Comparison of ENCODE assay signal across 12 cellular contexts in the genomic region with DNA sequence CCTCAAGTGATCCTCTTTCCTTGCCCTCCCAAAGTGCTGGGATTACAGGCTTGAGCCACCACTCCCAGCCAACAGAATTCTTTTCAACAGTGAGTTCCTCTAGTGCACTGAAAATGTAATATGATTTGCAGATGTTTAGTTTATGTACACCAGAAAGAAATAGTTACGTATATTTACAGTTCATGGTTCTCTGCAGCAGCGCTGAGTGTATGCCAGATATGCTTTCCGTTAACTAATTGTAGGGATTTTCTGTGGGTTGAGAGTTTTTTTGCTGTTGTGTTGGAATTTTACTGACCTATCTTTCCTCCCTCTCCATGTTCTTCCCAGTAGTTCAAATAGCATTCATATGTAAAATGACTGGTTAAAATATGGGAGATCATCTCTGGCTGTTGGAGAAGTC. TPM values are rescaled to one million over a fixed set of nuclear protein-coding genes. Genes with fewer than 3 reads are reported as not detected.
DNase-seq lines count a peak whose midpoint lies in the region; ATAC-seq and TF ChIP-seq lines count a peak whose summit lies in the region.
"Had no signal": no experiment of that assay in that cellular context is flagged by ENCODE, and none has a peak within 500 bp of the region (broad histone marks: within the 10 kb centered on the region; RNA-seq: fewer than 3 reads in every experiment).

No MANE protein-coding gene starts in this region.

- no peaks in the 10 kb centered on the region for H3F3A ChIP-seq in PC-3 (ENCODE audit: low read length, unreplicated experiment)

- no peak overlapping the region for H2AFZ ChIP-seq in PC-3 (ENCODE audit: low read length)

- peak overlapping the region in 9 of 10 donors; percentile 68 to 88 (median 85) for H3K27ac ChIP-seq in heart right ventricle
- peak overlapping the region; percentile 75 to 84 (median 82) for H3K27ac ChIP-seq in esophagus muscularis mucosa (replicated peaks in 1 of 4)
- peak overlapping the region; percentile 85 for H3K27ac ChIP-seq in psoas muscle
- peak overlapping the region; percentile 52 for H3K27ac ChIP-seq in upper lobe of right lung
- H3K27ac ChIP-seq in PC-3 (ENCODE audit: low read length), result no peak overlapping the region
- H3K27ac ChIP-seq: A549 had no signal

- BruUV-seq in PC-3 (replicated peaks; lab: Mats Ljungman, UMichigan), result no TSS peak

- CTCF ChIA-PET in PC-3 (lab: Charles Lee), result no interaction called here

- POLR2A ChIA-PET in PC-3 (lab: Charles Lee; ENCODE audit: unreplicated experiment), result no interaction called here

- TF ChIP-seq EP300 in esophagus muscularis mucosa (IDR thresholded peaks at IDR 0.05), result no peak

- ATAC-seq in heart right ventricle (no peak), left cardiac atrium (no peak), psoas muscle (no peak), upper lobe of right lung (no peak), PC-3 (no peak), HG02970 (IDR thresholded peaks at IDR 0.05; ENCODE audit: low FRiP score, unreplicated experiment) (no peak)
- ATAC-seq: A549, sciatic nerve had no signal

- no peak for DNase-seq in heart right ventricle
- no peak for DNase-seq in left cardiac atrium
- DNase-seq in esophagus muscularis mucosa (ENCODE audit: extremely low spot score), result no peak
- DNase-seq in psoas muscle, result no peak
- DNase-seq in upper lobe of right lung, result no peak
- DNase-seq in GM19238 (ENCODE audit: insufficient read length, low spot score), result no peak
- DNase-seq in PC-3, result no peak
- DNase-seq: NCI-H1048; stimulated activated CD4-positive, alpha-beta T cell treated with anti-CD3 and anti-CD28 coated beads, Interleukin-4, amount 100 ng/mL, for 1 hour had no signal

- H3K4me2 ChIP-seq in PC-3 (ENCODE audit: low read length), result no peak overlapping the region
- H3K4me2 ChIP-seq: A549 had no signal

- no peaks in the 10 kb centered on the region for H3K27me3 ChIP-seq in heart right ventricle
- H3K27me3 ChIP-seq in esophagus muscularis mucosa, result no peaks in the 10 kb centered on the region
- no peaks in the 10 kb centered on the region for H3K27me3 ChIP-seq in psoas muscle (ENCODE audit: insufficient read depth in 3 of 3, low read length in 2 of 3)
- H3K27me3 ChIP-seq in upper lobe of right lung, result no peaks in the 10 kb centered on the region
- no peaks in the 10 kb centered on the region for H3K27me3 ChIP-seq in PC-3 (ENCODE audit: low read length)

- TF ChIP-seq CTCF in heart right ventricle (IDR thresholded peaks at IDR 0.05) (no peak), esophagus muscularis mucosa (IDR thresholded peaks at IDR 0.05) (no peak), psoas muscle (IDR thresholded peaks at IDR 0.05) (no peak), upper lobe of right lung (IDR thresholded peaks at IDR 0.05) (no peak), PC-3 (conservative IDR thresholded peaks at IDR 0.05; ENCODE audit: low read depth, low read length) (no peak)

- no peak overlapping the region for H3K4me3 ChIP-seq in heart right ventricle
- no peak overlapping the region for H3K4me3 ChIP-seq in esophagus muscularis mucosa
- H3K4me3 ChIP-seq in psoas muscle, result no peak overlapping the region
- H3K4me3 ChIP-seq in upper lobe of right lung, result no peak overlapping the region
- no peak overlapping the region for H3K4me3 ChIP-seq in PC-3 (ENCODE audit: low read length)
- H3K4me3 ChIP-seq: A549 had no signal

- 77 to 78% methylated on average over 3 of the region's 3 CpGs for WGBS in heart right ventricle, 2 donors
- WGBS in esophagus muscularis mucosa, result 60% methylated on average over 3 of the region's 3 CpGs
- WGBS in psoas muscle, 3 donors, result 85 to 88% (median 85%) methylated on average over 3 of the region's 3 CpGs

- intact Hi-C loops in heart right ventricle (cut with DNase I) (loop anchor here in 1 of 10 donors (5.0 kb wide), 1 partner anchor 43 kb away; a partner anchor contains a TSS), left cardiac atrium (cut with DNase I) (no loop called here), esophagus muscularis mucosa (cut with DNase I) (no loop called here), psoas muscle (cut with DNase I) (loop anchor here in 1 of 2 donors (5.0 kb wide), 1 partner anchor 43 kb away; a partner anchor contains a TSS), upper lobe of right lung (cut with DNase I) (no loop called here), PC-3 (cut with micrococcal nuclease) (loop anchor here (2.0 kb wide), 1 partner anchor 24 kb away; no protein-coding TSS in a partner anchor)

- no peaks in the 10 kb centered on the region for H4K20me1 ChIP-seq in PC-3 (ENCODE audit: low read length)

- H3K9ac ChIP-seq in PC-3 (ENCODE audit: low read length), result no peak overlapping the region

- H3K4me1 ChIP-seq in heart right ventricle, result peaks cover 17 to 100% (median 96%) of the 10 kb centered on the region in 9 donors
- H3K4me1 ChIP-seq in esophagus muscularis mucosa, result peaks cover 81 to 100% (median 100%) of the 10 kb centered on the region in 4 donors
- H3K4me1 ChIP-seq in psoas muscle, result peaks cover 94% of the 10 kb centered on the region
- peaks cover 90% of the 10 kb centered on the region for H3K4me1 ChIP-seq in upper lobe of right lung
- peaks cover 23% of the 10 kb centered on the region for H3K4me1 ChIP-seq in PC-3 (ENCODE audit: insufficient read depth, low read length)

- H3K9me2 ChIP-seq in PC-3 (replicated peaks; ENCODE audit: low read length), result no peaks in the 10 kb centered on the region

- TF ChIP-seq POLR2A in esophagus muscularis mucosa (IDR thresholded peaks at IDR 0.05; ENCODE audit: low read depth), result no peak

- no peaks in the 10 kb centered on the region for H3K9me3 ChIP-seq in heart right ventricle
- H3K9me3 ChIP-seq in esophagus muscularis mucosa, result no peaks in the 10 kb centered on the region
- no peaks in the 10 kb centered on the region for H3K9me3 ChIP-seq in psoas muscle
- no peaks in the 10 kb centered on the region for H3K9me3 ChIP-seq in upper lobe of right lung
- H3K9me3 ChIP-seq in PC-3 (ENCODE audit: low read length), result no peaks in the 10 kb centered on the region
- H3K9me3 ChIP-seq: A549 had no signal

- H3K36me3 ChIP-seq in heart right ventricle, result no peaks in the 10 kb centered on the region
- H3K36me3 ChIP-seq in esophagus muscularis mucosa, result no peaks in the 10 kb centered on the region
- no peaks in the 10 kb centered on the region for H3K36me3 ChIP-seq in psoas muscle (ENCODE audit: insufficient read depth in 1 of 2, low read depth in 1 of 2)
- H3K36me3 ChIP-seq in upper lobe of right lung, result no peaks in the 10 kb centered on the region
- H3K36me3 ChIP-seq in PC-3 (ENCODE audit: low read depth, low read length), result no peaks in the 10 kb centered on the region

- no peaks in the 10 kb centered on the region for H3K79me2 ChIP-seq in PC-3 (ENCODE audit: low read length)

RNA-seq across cellular contexts. Expression of a gene that starts 44.0 kb away (rescaled TPM):
- total RNA-seq in heart right ventricle (100 to 1,000 TPM in 5 of 10 donors, 10 to 100 TPM in 5; 28.9 to 130 (median 102) TPM), left cardiac atrium (10 to 100 TPM; 35.4 to 55.7 TPM), esophagus muscularis mucosa (100 to 1,000 TPM in 2 of 4 donors, 10 to 100 TPM in 2; 73.5 to 117 (median 98.8) TPM), psoas muscle (10 to 100 TPM; 10.1 to 20.3 (median 15.2) TPM), upper lobe of right lung (64.8 TPM), PC-3 (2014; rRNA removed) (3.3 and 4.9 TPM in 2 replicates)
- polyA plus RNA-seq in heart right ventricle (10 to 100 TPM in 1 of 2 donors, 1 to 10 TPM in 1; 7.8 to 22.4 TPM), psoas muscle (1 to 10 TPM; 1.0 to 9.1 (median 3.2) TPM)
